In genomic region chr20:17503501-17504325, GRCh38 we compare ENCODE assay signal across 22 cellular contexts. TPM values are rescaled to one million over a fixed set of nuclear protein-coding genes. Genes with fewer than 3 reads are reported as not detected.
DNase-seq lines count a peak whose midpoint lies in the region; ATAC-seq and TF ChIP-seq lines count a peak whose summit lies in the region.
"Had no signal": no experiment of that assay in that cellular context is flagged by ENCODE, and none has a peak within 500 bp of the region (broad histone marks: within the 10 kb centered on the region; RNA-seq: fewer than 3 reads in every experiment).

No MANE protein-coding gene starts in this region.

- peak overlapping the region; percentile 91; the same call in 1 of the 2 replicates for H2AFZ ChIP-seq in GM23338

- CTCF ChIA-PET in activated CD4-positive, alpha-beta T cell treated with anti-CD3 and anti-CD28 coated beads, Interleukin-2, amount 10 ng/mL, durations not matched to agents 7 days and 5 days (lab: Charles Lee): interaction anchor here (0.6 to 3.1 kb wide), 6 partner anchors 10 to 495 kb away, joined by 3 to 15 read pairs (median 6); no protein-coding TSS in a partner anchor

- peak overlapping the region; percentile 95 for H3K27ac Mint-ChIP-seq in activated CD4-positive, alpha-beta T cell treated with anti-CD3 and anti-CD28 coated beads, Interleukin-2, amount 10 ng/mL, durations not matched to agents 7 days and 5 days
- H3K27ac Mint-ChIP-seq in GM23338: no peak overlapping the region
- H3K27ac Mint-ChIP-seq in activated T-helper 17 cell treated with anti-CD3 and anti-CD28 coated beads, Interleukin-2, amount 50 U/mL, for 72 hours: peak overlapping the region; percentile 85

- ATAC-seq in GM23338: no peak
- no peak for ATAC-seq in activated T-helper 17 cell treated with anti-CD3 and anti-CD28 coated beads, Interleukin-2, amount 50 U/mL, for 72 hours (replicated peaks)
- ATAC-seq: foreskin keratinocyte had no signal

- POLR2A ChIA-PET in activated CD4-positive, alpha-beta T cell treated with anti-CD3 and anti-CD28 coated beads, Interleukin-2, amount 10 ng/mL, durations not matched to agents 7 days and 5 days (lab: Charles Lee): no interaction called here

- H3K36me3 ChIP-seq in GM23338 (ENCODE audit: insufficient read depth): no peaks in the 10 kb centered on the region
- H3K36me3 ChIP-seq: BE2C, lower lobe of right lung, MG63, vagina had no signal

- peak overlapping the region; percentile 77 for H3K4me3 Mint-ChIP-seq in activated CD4-positive, alpha-beta T cell treated with anti-CD3 and anti-CD28 coated beads, Interleukin-2, amount 10 ng/mL, durations not matched to agents 7 days and 5 days
- no peak overlapping the region for H3K4me3 Mint-ChIP-seq in GM23338
- H3K4me3 Mint-ChIP-seq in activated T-helper 17 cell treated with anti-CD3 and anti-CD28 coated beads, Interleukin-2, amount 50 U/mL, for 72 hours: peak overlapping the region; percentile 83

- peaks cover 6% of the 10 kb centered on the region for H3K36me3 Mint-ChIP-seq in activated CD4-positive, alpha-beta T cell treated with anti-CD3 and anti-CD28 coated beads, Interleukin-2, amount 10 ng/mL, durations not matched to agents 7 days and 5 days (ENCODE audit: low read depth)
- no peaks in the 10 kb centered on the region for H3K36me3 Mint-ChIP-seq in GM23338 (ENCODE audit: low read depth)
- H3K36me3 Mint-ChIP-seq in activated T-helper 17 cell treated with anti-CD3 and anti-CD28 coated beads, Interleukin-2, amount 50 U/mL, for 72 hours (ENCODE audit: low read depth): no peaks in the 10 kb centered on the region
- H3K36me3 Mint-ChIP-seq: IgD-negative memory B cell had no signal

- peaks cover 58% of the 10 kb centered on the region for H3K4me1 Mint-ChIP-seq in activated CD4-positive, alpha-beta T cell treated with anti-CD3 and anti-CD28 coated beads, Interleukin-2, amount 10 ng/mL, durations not matched to agents 7 days and 5 days
- peaks cover 17% of the 10 kb centered on the region for H3K4me1 Mint-ChIP-seq in GM23338
- H3K4me1 Mint-ChIP-seq in activated T-helper 17 cell treated with anti-CD3 and anti-CD28 coated beads, Interleukin-2, amount 50 U/mL, for 72 hours: peaks cover 14% of the 10 kb centered on the region

- H3K4me3 ChIP-seq in GM23338: no peak overlapping the region
- H3K4me3 ChIP-seq: testis had no signal

- DNase-seq in activated CD4-positive, alpha-beta T cell treated with anti-CD3 and anti-CD28 coated beads, Interleukin-2, amount 10 ng/mL, durations not matched to agents 7 days and 5 days: peak; percentile 48
- DNase-seq in activated CD4-positive, alpha-beta T cell treated with anti-CD3 and anti-CD28 coated beads for 4 hours: no peak
- DNase-seq in GM23338 (ENCODE audit: low spot score): no peak
- DNase-seq in mesenteric fat pad (ENCODE audit: low spot score): peak; percentile 33
- no peak for DNase-seq in NCI-H187 treated with DMSO at 0.1 percent for 48 hours (lab: John Stamatoyannopoulos, UW)
- no peak for DNase-seq in NCI-H2029 treated with DMSO at 0.1 percent for 48 hours (lab: John Stamatoyannopoulos, UW)
- DNase-seq in NCI-H1417 (lab: John Stamatoyannopoulos, UW): no peak
- DNase-seq: activated gamma-delta T cell, anterior cingulate cortex, caudate nucleus, DMS 273 treated with DMSO at 0.1 percent for 48 hours, foreskin keratinocyte, lower lobe of right lung, MG63, NCI-H1694, SW 1271, testis had no signal

- H3K79me2 ChIP-seq in GM23338 (replicated peaks; ENCODE audit: insufficient read depth): no peaks in the 10 kb centered on the region

- no peaks in the 10 kb centered on the region for H4K20me1 ChIP-seq in GM23338 (replicated peaks; ENCODE audit: insufficient read depth)

- no peak overlapping the region for H3K4me2 ChIP-seq in GM23338

- peaks cover 9% of the 10 kb centered on the region for H3K27me3 Mint-ChIP-seq in activated CD4-positive, alpha-beta T cell treated with anti-CD3 and anti-CD28 coated beads, Interleukin-2, amount 10 ng/mL, durations not matched to agents 7 days and 5 days
- peaks cover 13% of the 10 kb centered on the region for H3K27me3 Mint-ChIP-seq in GM23338 (ENCODE audit: insufficient read depth, low read depth, poor library complexity)
- H3K27me3 Mint-ChIP-seq in activated T-helper 17 cell treated with anti-CD3 and anti-CD28 coated beads, Interleukin-2, amount 50 U/mL, for 72 hours: no peaks in the 10 kb centered on the region

- no peaks in the 10 kb centered on the region for H3F3A ChIP-seq in GM23338 (replicated peaks; ENCODE audit: low read depth)

- H3K27ac ChIP-seq in GM23338 (ENCODE audit: low read depth): no peak overlapping the region
- H3K27ac ChIP-seq: foreskin keratinocyte, testis, VCaP had no signal

- H3K9me2 ChIP-seq in GM23338 (ENCODE audit: insufficient read depth): no peaks in the 10 kb centered on the region

- no peak for TF ChIP-seq CTCF in GM23338 (conservative IDR thresholded peaks at IDR 0.05; ENCODE audit: low read depth in 2 of 2)

- H3K27me3 ChIP-seq in GM23338 (ENCODE audit: insufficient read depth): 0 out of 2 replicates have a peak, but pooled peaks cover 4% of the 10 kb centered on the region
- H3K27me3 ChIP-seq: foreskin keratinocyte, MG63, testis, vagina had no signal

- no peaks in the 10 kb centered on the region for H3K4me1 ChIP-seq in GM23338 (ENCODE audit: insufficient read depth)
- H3K4me1 ChIP-seq: BE2C had no signal

- H3K9me3 Mint-ChIP-seq in activated CD4-positive, alpha-beta T cell treated with anti-CD3 and anti-CD28 coated beads, Interleukin-2, amount 10 ng/mL, durations not matched to agents 7 days and 5 days: no peaks in the 10 kb centered on the region
- H3K9me3 Mint-ChIP-seq in GM23338: no peaks in the 10 kb centered on the region
- H3K9me3 Mint-ChIP-seq in activated T-helper 17 cell treated with anti-CD3 and anti-CD28 coated beads, Interleukin-2, amount 50 U/mL, for 72 hours: no peaks in the 10 kb centered on the region
- H3K9me3 Mint-ChIP-seq: IgD-negative memory B cell had no signal

TF ChIP-seq in GM23338, 12 proteins besides CTCF, POLR2A, EP300 and RAD21 (continues in another document):
- no peak for TF ChIP-seq ZNF331 (CRISPR knock-in tag; IDR thresholded peaks at IDR 0.05; ENCODE audit: low read depth)
- no peak for TF ChIP-seq ZNF114 (CRISPR knock-in tag; IDR thresholded peaks at IDR 0.05)
- TF ChIP-seq STAT1 (IDR thresholded peaks at IDR 0.05; ENCODE audit: unreplicated experiment): no peak
- TF ChIP-seq, protein P1, sequence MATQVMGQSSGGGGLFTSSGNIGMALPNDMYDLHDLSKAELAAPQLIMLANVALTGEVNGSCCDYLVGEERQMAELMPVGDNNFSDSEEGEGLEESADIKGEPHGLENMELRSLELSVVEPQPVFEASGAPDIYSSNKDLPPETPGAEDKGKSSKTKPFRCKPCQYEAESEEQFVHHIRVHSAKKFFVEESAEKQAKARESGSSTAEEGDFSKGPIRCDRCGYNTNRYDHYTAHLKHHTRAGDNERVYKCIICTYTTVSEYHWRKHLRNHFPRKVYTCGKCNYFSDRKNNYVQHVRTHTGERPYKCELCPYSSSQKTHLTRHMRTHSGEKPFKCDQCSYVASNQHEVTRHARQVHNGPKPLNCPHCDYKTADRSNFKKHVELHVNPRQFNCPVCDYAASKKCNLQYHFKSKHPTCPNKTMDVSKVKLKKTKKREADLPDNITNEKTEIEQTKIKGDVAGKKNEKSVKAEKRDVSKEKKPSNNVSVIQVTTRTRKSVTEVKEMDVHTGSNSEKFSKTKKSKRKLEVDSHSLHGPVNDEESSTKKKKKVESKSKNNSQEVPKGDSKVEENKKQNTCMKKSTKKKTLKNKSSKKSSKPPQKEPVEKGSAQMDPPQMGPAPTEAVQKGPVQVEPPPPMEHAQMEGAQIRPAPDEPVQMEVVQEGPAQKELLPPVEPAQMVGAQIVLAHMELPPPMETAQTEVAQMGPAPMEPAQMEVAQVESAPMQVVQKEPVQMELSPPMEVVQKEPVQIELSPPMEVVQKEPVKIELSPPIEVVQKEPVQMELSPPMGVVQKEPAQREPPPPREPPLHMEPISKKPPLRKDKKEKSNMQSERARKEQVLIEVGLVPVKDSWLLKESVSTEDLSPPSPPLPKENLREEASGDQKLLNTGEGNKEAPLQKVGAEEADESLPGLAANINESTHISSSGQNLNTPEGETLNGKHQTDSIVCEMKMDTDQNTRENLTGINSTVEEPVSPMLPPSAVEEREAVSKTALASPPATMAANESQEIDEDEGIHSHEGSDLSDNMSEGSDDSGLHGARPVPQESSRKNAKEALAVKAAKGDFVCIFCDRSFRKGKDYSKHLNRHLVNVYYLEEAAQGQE (IDR thresholded peaks at IDR 0.05; ENCODE audit: unreplicated experiment): no peak
- TF ChIP-seq NANOG (IDR thresholded peaks at IDR 0.05; ENCODE audit: borderline replicate concordance): no peak
- TF ChIP-seq POLR2AphosphoS5 (IDR thresholded peaks at IDR 0.05; ENCODE audit: low read depth): no peak

RNA-seq across cellular contexts. Expression of gene BFSP1, which starts 27.5 kb away (rescaled TPM):
- 1 to 10 TPM; 2.0 to 2.2 TPM for total RNA-seq in activated CD4-positive, alpha-beta T cell treated with anti-CD3 and anti-CD28 coated beads, Interleukin-2, amount 10 ng/mL, durations not matched to agents 7 days and 5 days
- total RNA-seq in GM23338 (2014; rRNA removed; shearing (Covaris generic)): 4.9 and 5.0 TPM in 2 replicates
- 2.7 and 3.1 TPM in 2 replicates for polyA plus RNA-seq in GM23338 (2016; fragmentation: Nextera tagmentation; extraction: Ambion mirVana)
- under 1 TPM; 0.48 to 0.58 TPM for total RNA-seq in activated T-helper 17 cell treated with anti-CD3 and anti-CD28 coated beads, Interleukin-2, amount 50 U/mL, for 72 hours
- not detected for total RNA-seq in mesenteric fat pad
- polyA plus RNA-seq: IgD-negative memory B cell had no signal

Comparison
In these comparisons a context has a peak if more than half of its experiments do, and no peak if none do; other contexts are left out.
1. DNase-seq: peak in activated CD4-positive, alpha-beta T cell treated with anti-CD3 and anti-CD28 coated beads, Interleukin-2, amount 10 ng/mL, durations not matched to agents 7 days and 5 days (single experiment) and mesenteric fat pad (single experiment); none in activated CD4-positive, alpha-beta T cell treated with anti-CD3 and anti-CD28 coated beads for 4 hours (0 of 2), GM23338 (single experiment), NCI-H187 treated with DMSO at 0.1 percent for 48 hours (single experiment), NCI-H2029 treated with DMSO at 0.1 percent for 48 hours (single experiment) and NCI-H1417 (0 of 3).